ENCODE assay signal across 14 cellular contexts in the genomic region with DNA sequence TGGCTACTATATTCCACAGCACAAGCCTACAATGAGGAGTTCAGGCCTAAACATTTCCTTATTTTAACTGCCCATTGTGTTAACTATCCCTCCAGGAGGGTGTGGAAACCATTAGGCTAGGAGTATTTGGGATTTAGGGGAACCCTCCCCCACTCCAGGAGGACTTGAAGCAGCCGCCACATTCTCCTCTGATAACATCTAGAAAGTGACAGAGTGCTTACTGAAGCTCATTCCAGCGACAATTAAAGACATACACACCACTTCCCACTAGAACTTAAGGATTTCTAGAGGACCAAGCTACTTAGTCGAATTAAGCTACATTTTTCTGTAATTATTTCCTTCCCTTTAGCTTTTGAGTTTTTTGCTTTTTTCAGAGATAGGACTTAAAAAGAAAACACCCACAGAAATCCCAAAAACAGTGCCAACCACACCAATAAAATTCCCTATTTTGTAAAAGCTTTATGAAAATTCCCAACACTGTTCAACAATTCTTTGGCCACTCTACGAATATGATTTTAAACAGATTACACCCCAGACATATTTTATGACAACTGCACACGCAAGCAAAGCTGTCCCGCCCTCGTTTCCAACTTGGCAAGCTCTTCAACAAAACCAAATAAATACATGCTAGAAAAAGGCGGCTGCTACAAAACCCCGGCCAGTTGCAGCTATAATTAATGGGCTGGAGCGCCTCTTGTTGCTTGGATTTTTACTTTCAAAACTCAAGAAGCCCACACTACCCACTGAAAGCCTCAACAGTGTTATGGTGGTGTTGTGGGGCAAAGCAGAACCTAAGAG. TPM values are rescaled to one million over a fixed set of nuclear protein-coding genes. Genes with fewer than 3 reads are reported as not detected.
A peak's percentile ranks its signal among the peaks of the same experiment; 100 is the strongest.
DNase-seq lines count a peak whose midpoint lies in the region; ATAC-seq and TF ChIP-seq lines count a peak whose summit lies in the region.
"Had no signal": no experiment of that assay in that cellular context is flagged by ENCODE, and none has a peak within 500 bp of the region (broad histone marks: within the 10 kb centered on the region; RNA-seq: fewer than 3 reads in every experiment).

No MANE protein-coding gene starts in this region.

- H2BK15ac ChIP-seq in mesenchymal stem cell (ENCODE audit: low read depth, poor library complexity, severe bottlenecking): no peak overlapping the region

- DNase-seq in Right ventricle myocardium superior (no peak), Right ventricle myocardium inferior (ENCODE audit: missing footprints) (no peak), ecto neural progenitor cell (ENCODE audit: low spot score) (peak; percentile 29), mesenchymal stem cell (peak; percentile 79), vagina (ENCODE audit: extremely low spot score in 2 of 2) (peak in 1 of 2 donors; percentile 91), amygdala (lab: John Stamatoyannopoulos, UW) (no peak)
- no peak for DNase-seq in activated CD4-positive, alpha-beta T cell treated with anti-CD3 and anti-CD28 coated beads, Interleukin-2, amount 50 U/mL, for 4 hours
- DNase-seq: activated gamma-delta T cell treated with Interleukin-2 at 50 U/mL for 16 hours, KG1, midbrain, substantia nigra had no signal

- H2BK12ac ChIP-seq in mesenchymal stem cell (ENCODE audit: low read length in 2 of 2): no peak overlapping the region

- no peak overlapping the region for H3K4me2 ChIP-seq in mesenchymal stem cell (ENCODE audit: low read length, poor library complexity, severe bottlenecking)
- H3K4me2 ChIP-seq: BLaER1 had no signal

- peaks cover 7% of the 10 kb centered on the region for H3K4me1 ChIP-seq in mesenchymal stem cell (ENCODE audit: control insufficient read depth, insufficient read depth, low read depth, low read length)
- H3K4me1 ChIP-seq in vagina: peaks cover 51% of the 10 kb centered on the region

- no peak overlapping the region for H4K91ac ChIP-seq in mesenchymal stem cell (ENCODE audit: low read length)

- no peak overlapping the region for H2BK120ac ChIP-seq in mesenchymal stem cell (ENCODE audit: low read depth, low read length)

- no peak overlapping the region for H2BK5ac ChIP-seq in mesenchymal stem cell (ENCODE audit: low read depth, low read length, poor library complexity, severe bottlenecking)

- no peak overlapping the region for H4K8ac ChIP-seq in mesenchymal stem cell (ENCODE audit: low read length)

- no peaks in the 10 kb centered on the region for H3K9me3 ChIP-seq in mesenchymal stem cell (ENCODE audit: control insufficient read depth, low read length)
- no peaks in the 10 kb centered on the region for H3K9me3 ChIP-seq in vagina
- H3K9me3 ChIP-seq: BLaER1 had no signal

- H3K36me3 ChIP-seq in mesenchymal stem cell (ENCODE audit: control insufficient read depth in 1 of 2, insufficient read depth in 2 of 2, low read depth in 1 of 2, low read length in 2 of 2): no peaks in the 10 kb centered on the region
- no peaks in the 10 kb centered on the region for H3K36me3 ChIP-seq in vagina
- H3K36me3 ChIP-seq: BLaER1 had no signal

- H3K27ac ChIP-seq in mesenchymal stem cell (ENCODE audit: low read length, poor library complexity, severe bottlenecking) (no peak overlapping the region), vagina (peak overlapping the region; percentile 76)
- H3K27ac ChIP-seq: BLaER1 had no signal

- no peak overlapping the region for H3K14ac ChIP-seq in mesenchymal stem cell (ENCODE audit: low read length in 2 of 2)

- H3K79me1 ChIP-seq in mesenchymal stem cell (replicated peaks; ENCODE audit: low read length, poor library complexity, severe bottlenecking): peaks cover 26% of the 10 kb centered on the region

- H3K4ac ChIP-seq in mesenchymal stem cell (ENCODE audit: low read depth in 1 of 2, low read length in 2 of 2): no peak overlapping the region

- H3K4me3 ChIP-seq in mesenchymal stem cell (ENCODE audit: insufficient read depth in 1 of 2, low read depth in 1 of 2, low read length in 2 of 2) (peak overlapping the region in 1 of 2 experiments; percentile 18), vagina (peak overlapping the region; percentile 2 to 6)
- H3K4me3 ChIP-seq: BLaER1 had no signal

- H3K9ac ChIP-seq in mesenchymal stem cell (ENCODE audit: low read length): peak overlapping the region; percentile 83
- H3K9ac ChIP-seq: BLaER1 had no signal

- H2AFZ ChIP-seq in mesenchymal stem cell (ENCODE audit: low read depth, low read length): no peak overlapping the region

- H2AK5ac ChIP-seq in mesenchymal stem cell (ENCODE audit: low read length, severe bottlenecking): no peak overlapping the region

- TF ChIP-seq POLR2A in vagina (IDR thresholded peaks at IDR 0.05): no peak

- ATAC-seq in Right ventricle myocardium superior (ENCODE audit: poor library complexity) (peak; percentile 34), Right ventricle myocardium inferior (no peak), GM18858 (IDR thresholded peaks at IDR 0.05; ENCODE audit: unreplicated experiment) (no peak)

- intact Hi-C loops in Right ventricle myocardium superior (cut with DNase I) (no loop called here), Right ventricle myocardium inferior (cut with DNase I) (no loop called here), vagina (cut with DNase I) (loop anchor here (10.0 kb wide), 1 partner anchor 51 kb away; no protein-coding TSS in a partner anchor)

- 9% methylated on average over 8 of the region's 10 CpGs for WGBS in mesenchymal stem cell

- no peak for TF ChIP-seq CTCF in vagina (IDR thresholded peaks at IDR 0.05)

- no peak overlapping the region for H3K18ac ChIP-seq in mesenchymal stem cell (ENCODE audit: low read depth in 1 of 2, low read length in 2 of 2)

- H3K27me3 ChIP-seq in mesenchymal stem cell (ENCODE audit: control insufficient read depth in 1 of 2, insufficient read depth in 1 of 2, low read length in 2 of 2): peaks cover 0 to 14% of the 10 kb centered on the region in 2 experiments
- no peaks in the 10 kb centered on the region for H3K27me3 ChIP-seq in vagina

- no peak overlapping the region for H3K23ac ChIP-seq in mesenchymal stem cell (ENCODE audit: low read length in 2 of 2)

RNA-seq across cellular contexts. Expression of gene ROR2, which starts 4.6 kb away (rescaled TPM):
- total RNA-seq in Right ventricle myocardium superior: 0.43 TPM
- total RNA-seq in Right ventricle myocardium inferior: 0.92 TPM
- polyA plus RNA-seq in mesenchymal stem cell (2013, experiment 1 of 2): 7.6 TPM
- polyA plus RNA-seq in mesenchymal stem cell (2013, experiment 2 of 2): 7.8 TPM
- 22.3 TPM for total RNA-seq in vagina
- total RNA-seq: endothelial cell of umbilical vein had no signal
- polyA plus RNA-seq: endothelial cell of umbilical vein had no signal

Comparison
In these comparisons a context has a peak if more than half of its experiments do, and no peak if none do; other contexts are left out.
1. DNase-seq: peak in ecto neural progenitor cell (single experiment) and mesenchymal stem cell (single experiment); none in Right ventricle myocardium superior (single experiment), Right ventricle myocardium inferior (single experiment), activated CD4-positive, alpha-beta T cell treated with anti-CD3 and anti-CD28 coated beads, Interleukin-2, amount 50 U/mL, for 4 hours (0 of 2) and amygdala (0 of 56).
2. RNA of gene ROR2, which starts 4.6 kb away (total RNA-seq): 22.3 TPM in vagina (single experiment); 0.92 TPM in Right ventricle myocardium inferior (single experiment) and 0.43 TPM in Right ventricle myocardium superior (single experiment); every median in the first group is over 10 times any median in the second.